In genomic region chr10:113053881-113054280, GRCh38 we compare ENCODE assay signal across 1 cellular context.
TF ChIP-seq lines count a peak whose summit lies in the region.

No MANE protein-coding gene starts in this region.

TF ChIP-seq in H1, 55 proteins besides CTCF, POLR2A, EP300 and RAD21 (continued from another document):
- TF ChIP-seq EGR1 (IDR thresholded peaks at IDR 0.05; ENCODE audit: borderline replicate concordance, low read depth, low read length) = peak; percentile 61; the same call in 1 of the 2 replicates
- TF ChIP-seq HDAC2 (IDR thresholded peaks at IDR 0.05; ENCODE audit: borderline replicate concordance in 1 of 2, low read depth in 2 of 2, low read length in 2 of 2) = peak in 1 of 2 experiments; percentile 73; a peak in 1 of 4 replicates
- peak; percentile 33; the same call in 1 of the 2 replicates for TF ChIP-seq CREB1 (IDR thresholded peaks at IDR 0.05)
- peak in 1 of 2 experiments; percentile 80; a peak in 2 of 4 replicates for TF ChIP-seq SIN3A (conservative IDR thresholded peaks at IDR 0.05 in 1 of 2, IDR thresholded peaks at IDR 0.05 in 1 of 2; ENCODE audit: low read depth in 1 of 2, low read length in 2 of 2)
- TF ChIP-seq MAX (IDR thresholded peaks at IDR 0.05) = 0 out of 2 replicates have a peak, but pooled peaks have one; percentile 29
- TF ChIP-seq POLR2AphosphoS5 (IDR thresholded peaks at IDR 0.05; ENCODE audit: low read depth, low read length) = peak; percentile 63
- peak; percentile 77 for TF ChIP-seq POU5F1 (IDR thresholded peaks at IDR 0.05; ENCODE audit: low read depth, low read length)
- TF ChIP-seq SIRT6 (IDR thresholded peaks at IDR 0.05; ENCODE audit: low read length) = no peak
